In genomic region chr2:8300905-8301304, GRCh38 we compare ENCODE assay signal across 20 cellular contexts.
A peak's percentile ranks its signal among the peaks of the same experiment; 100 is the strongest.
DNase-seq lines count a peak whose midpoint lies in the region; ATAC-seq and TF ChIP-seq lines count a peak whose summit lies in the region.
"Had no signal": no experiment of that assay in that cellular context is flagged by ENCODE, and none has a peak within 500 bp of the region (broad histone marks: within the 10 kb centered on the region; RNA-seq: fewer than 3 reads in every experiment).

No MANE protein-coding gene starts in this region.

- H3K4me3 ChIP-seq in DND-41 (ENCODE audit: low read depth in 1 of 2, low read length in 2 of 2) (0 out of 4 replicates have a peak overlapping the region, but pooled peaks of 1 of the 2 experiments have one; percentile 15), OCI-LY7 (ENCODE audit: low read depth, low read length, poor library complexity, severe bottlenecking) (no peak overlapping the region)
- H3K4me3 ChIP-seq: Peyer's patch, prostate gland, SJSA1 had no signal

- no peak overlapping the region for H3K9ac ChIP-seq in DND-41 (ENCODE audit: low read depth, low read length)

- peak overlapping the region; percentile 84 for H3K27ac ChIP-seq in DND-41 (ENCODE audit: low read length)
- peak overlapping the region; percentile 76 for H3K27ac ChIP-seq in OCI-LY7 (ENCODE audit: low read depth, low read length, poor library complexity, severe bottlenecking)
- H3K27ac ChIP-seq: Peyer's patch, prostate gland, SJSA1 had no signal

- DNase-seq in CD14-positive monocyte (ENCODE audit: low spot score) (no peak), DND-41 (no peak), OCI-LY7 (ENCODE audit: low spot score) (no peak), islet precursor cell (peak; percentile 12), RPMI8226 (no peak), NCI-H2081 (lab: John Stamatoyannopoulos, UW) (no peak), NAMALWA (ENCODE audit: low spot score) (no peak)
- DNase-seq: activated T-cell treated with anti-CD3 and anti-CD28 coated beads, Interleukin-2, amount 50 U/mL, for 72 hours; central memory CD4-positive, alpha-beta T cell; DMS79; erythroblast; foreskin melanocyte; hippocampal formation; NCI-H1105; NCI-H2107; NK-92 treated with Interleukin-12 subunit alpha and Interleukin-12 subunit beta, amount 100 ng/mL, for 24 hours; Peyer's patch had no signal

- no peaks in the 10 kb centered on the region for H3K36me3 ChIP-seq in DND-41 (ENCODE audit: insufficient read depth, low read length)
- peaks cover 3% of the 10 kb centered on the region; the same call in 1 of the 2 replicates for H3K36me3 ChIP-seq in OCI-LY7 (ENCODE audit: insufficient read depth, low read length)
- H3K36me3 ChIP-seq: Peyer's patch, prostate gland, SJSA1 had no signal

- BruUV-seq in OCI-LY7 (replicated peaks; lab: Mats Ljungman, UMichigan) = no TSS peak

- CTCF ChIA-PET in OCI-LY7 (lab: Charles Lee; ENCODE audit: unreplicated experiment) = interaction anchor here (0.6 to 1.3 kb wide), 6 partner anchors 8 to 273 kb away, joined by 3 to 4 read pairs (median 3); no protein-coding TSS in a partner anchor

- H3K4me2 ChIP-seq in DND-41 (ENCODE audit: insufficient read depth, low read length) = no peak overlapping the region
- H3K4me2 ChIP-seq in OCI-LY7 (ENCODE audit: low read length) = 0 out of 2 replicates have a peak overlapping the region, but pooled peaks have one; percentile 85

- peak overlapping the region; percentile 93 to 96 (median 96) for H3K27ac Mint-ChIP-seq in CD14-positive monocyte
- H3K27ac Mint-ChIP-seq: activated T-cell treated with anti-CD3 and anti-CD28 coated beads, Interleukin-2, amount 50 U/mL, for 72 hours had no signal

- no peak overlapping the region for H3K4me3 Mint-ChIP-seq in CD14-positive monocyte

- POLR2A ChIA-PET in OCI-LY7 (lab: Charles Lee) = interaction anchor here (0.7 to 3.3 kb wide), 11 partner anchors 8 to 381 kb away, joined by 3 to 10 read pairs (median 4); partner anchors contain the start of gene ID2

- H3K36me3 Mint-ChIP-seq in CD14-positive monocyte = peaks cover 9 to 10% of the 10 kb centered on the region in 2 donors

- H3K4me1 ChIP-seq in DND-41 (ENCODE audit: insufficient read depth, low read length) (peaks cover 53% of the 10 kb centered on the region), OCI-LY7 (ENCODE audit: insufficient read depth, low read length, poor library complexity, severe bottlenecking) (peaks cover 65% of the 10 kb centered on the region)
- H3K4me1 ChIP-seq: prostate gland had no signal

- H3K9me3 ChIP-seq in DND-41 (ENCODE audit: insufficient read depth, low read length, severe bottlenecking) = peaks cover 11% of the 10 kb centered on the region
- no peaks in the 10 kb centered on the region for H3K9me3 ChIP-seq in OCI-LY7 (ENCODE audit: low read length)
- H3K9me3 ChIP-seq: Peyer's patch, prostate gland, SJSA1 had no signal

- H3K9me2 ChIP-seq in OCI-LY7 (ENCODE audit: insufficient read depth, low read length) = no peaks in the 10 kb centered on the region

- intact Hi-C loops in CD14-positive monocyte (cut with micrococcal nuclease) (loop anchor here (5.0 to 10.0 kb wide), 6 partner anchors 106 to 384 kb away; partner anchors contain the start of gene ID2 (in 2 of the 2)), OCI-LY7 (cut with micrococcal nuclease; ENCODE audit: unreplicated experiment) (no loop called here)

- H3K79me2 ChIP-seq in DND-41 (ENCODE audit: insufficient read depth, low read length) (no peaks in the 10 kb centered on the region), OCI-LY7 (ENCODE audit: insufficient read depth, low read depth, low read length) (no peaks in the 10 kb centered on the region)

- no peaks in the 10 kb centered on the region for H4K20me1 ChIP-seq in DND-41 (ENCODE audit: insufficient read depth, low read length)
- H4K20me1 ChIP-seq in OCI-LY7 (ENCODE audit: insufficient read depth, low read length) = no peaks in the 10 kb centered on the region

- peaks cover 93% of the 10 kb centered on the region for H3K4me1 Mint-ChIP-seq in CD14-positive monocyte

- H3K27me3 ChIP-seq in DND-41 (ENCODE audit: insufficient read depth, low read length, poor library complexity) = no peaks in the 10 kb centered on the region
- H3K27me3 ChIP-seq: Peyer's patch, SJSA1 had no signal

- H2AFZ ChIP-seq in DND-41 (ENCODE audit: low read depth, low read length) (no peak overlapping the region), OCI-LY7 (ENCODE audit: low read length) (no peak overlapping the region)

- ATAC-seq in DND-41 (ENCODE audit: insufficient read depth, low read depth) = no peak
- ATAC-seq: activated naive CD4-positive, alpha-beta T cell treated with anti-CD3 and anti-CD28 coated beads, Interleukin-2, amount 50 U/mL, for 72 hours; activated T-cell treated with anti-CD3 and anti-CD28 coated beads, Interleukin-2, amount 50 U/mL, for 72 hours had no signal

- TF ChIP-seq CTCF in CD14-positive monocyte (IDR thresholded peaks at IDR 0.05) (no peak), DND-41 (IDR thresholded peaks at IDR 0.05; ENCODE audit: borderline replicate concordance, extremely low read depth, low read length, poor library complexity, severe bottlenecking) (no peak), OCI-LY7 (conservative IDR thresholded peaks at IDR 0.05; ENCODE audit: low read length) (no peak)

- H3K27me3 Mint-ChIP-seq in CD14-positive monocyte (ENCODE audit: low read depth in 3 of 3) = peaks cover 0 to 6% (median 0%) of the 10 kb centered on the region in 3 donors

- H3K9me3 Mint-ChIP-seq in CD14-positive monocyte = peaks cover 0 to 10% (median 3%) of the 10 kb centered on the region in 7 donors
